In the genomic region with DNA sequence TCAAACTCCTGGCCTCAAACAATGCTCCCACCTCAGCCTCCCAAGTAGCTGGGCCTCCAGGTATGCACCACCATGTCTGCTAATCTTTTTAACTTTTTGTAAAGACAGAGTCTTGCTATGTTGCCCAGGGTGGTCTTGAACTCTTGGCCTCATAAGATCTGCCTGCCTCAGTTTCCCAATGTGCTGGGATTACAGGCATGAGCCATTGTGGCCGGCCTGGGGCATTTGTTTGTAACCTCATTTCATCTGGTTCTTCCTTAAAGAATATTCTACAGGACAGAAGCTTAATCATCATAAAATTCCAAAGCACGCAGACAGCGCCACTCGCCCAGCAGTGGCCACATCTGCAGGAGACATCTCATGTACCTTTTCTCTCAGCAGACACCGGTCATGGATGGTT, we compare ENCODE assay signal across 14 cellular contexts. TPM values are rescaled to one million over a fixed set of nuclear protein-coding genes. Genes with fewer than 3 reads are reported as not detected.
DNase-seq lines count a peak whose midpoint lies in the region; ATAC-seq and TF ChIP-seq lines count a peak whose summit lies in the region.
"Had no signal": no experiment of that assay in that cellular context is flagged by ENCODE, and none has a peak within 500 bp of the region (broad histone marks: within the 10 kb centered on the region; RNA-seq: fewer than 3 reads in every experiment).

No MANE protein-coding gene starts in this region.

- H3K4me3 ChIP-seq in PC-3 (ENCODE audit: low read length) (no peak overlapping the region), astrocyte of the spinal cord (ENCODE audit: low read depth, low read length) (no peak overlapping the region), fibroblast of villous mesenchyme (ENCODE audit: low read depth, low read length) (no peak overlapping the region), sigmoid colon (no peak overlapping the region)
- H3K4me3 ChIP-seq: GM23248, HAP-1 had no signal

- TF ChIP-seq CTCF in PC-3 (conservative IDR thresholded peaks at IDR 0.05; ENCODE audit: low read depth, low read length) (0 out of 2 replicates have a peak, but pooled peaks have one; percentile 18), astrocyte of the spinal cord (IDR thresholded peaks at IDR 0.05; ENCODE audit: low read depth, low read length) (peak; percentile 19), fibroblast of villous mesenchyme (IDR thresholded peaks at IDR 0.05; ENCODE audit: insufficient read depth, low read depth, low read length) (peak; percentile 3), sigmoid colon (IDR thresholded peaks at IDR 0.05) (no peak)

- no peaks in the 10 kb centered on the region for H4K20me1 ChIP-seq in PC-3 (ENCODE audit: low read length)

- CTCF ChIA-PET in PC-3 (lab: Charles Lee) = no interaction called here

- no peaks in the 10 kb centered on the region for H3K9me2 ChIP-seq in PC-3 (replicated peaks; ENCODE audit: low read length)

- H3K79me2 ChIP-seq in PC-3 (ENCODE audit: low read length) = no peaks in the 10 kb centered on the region

- H3K4me1 ChIP-seq in PC-3 (ENCODE audit: insufficient read depth, low read length) (no peaks in the 10 kb centered on the region), sigmoid colon (no peaks in the 10 kb centered on the region)
- H3K4me1 ChIP-seq: Caco-2, HAP-1 had no signal

- no peaks in the 10 kb centered on the region for H3F3A ChIP-seq in PC-3 (ENCODE audit: low read length, unreplicated experiment)

- DNase-seq in PC-3 = no peak
- no peak for DNase-seq in astrocyte of the spinal cord (ENCODE audit: low read depth, low spot score)
- DNase-seq in fibroblast of villous mesenchyme (ENCODE audit: low read depth) = no peak
- DNase-seq in sigmoid colon = peak; percentile 10
- DNase-seq in NCI-H2107 (lab: John Stamatoyannopoulos, UW) = no peak
- DNase-seq in GF-D8 (lab: John Stamatoyannopoulos, UW) = no peak
- DNase-seq: ACHN; Caco-2; CD4-positive, alpha-beta T cell; GM23248 had no signal

- in situ Hi-C loops in astrocyte of the spinal cord (cut with HindIII; ENCODE audit: low sequenced_read_pairs) = no loop called here

- TF ChIP-seq EP300 in sigmoid colon (IDR thresholded peaks at IDR 0.05) = no peak

- no TSS peak for BruUV-seq in PC-3 (replicated peaks; lab: Mats Ljungman, UMichigan)

- POLR2A ChIA-PET in PC-3 (lab: Charles Lee; ENCODE audit: unreplicated experiment) = no interaction called here

- H3K36me3 ChIP-seq in PC-3 (ENCODE audit: low read depth, low read length) = peaks cover 61% of the 10 kb centered on the region
- peaks cover 16 to 99% (median 24%) of the 10 kb centered on the region in 4 donors for H3K36me3 ChIP-seq in sigmoid colon

- intact Hi-C loops in PC-3 (cut with micrococcal nuclease) = no loop called here
- intact Hi-C loops in sigmoid colon (cut with DNase I) = no loop called here

- H3K9me3 ChIP-seq in PC-3 (ENCODE audit: low read length) = no peaks in the 10 kb centered on the region
- no peaks in the 10 kb centered on the region for H3K9me3 ChIP-seq in sigmoid colon
- H3K9me3 ChIP-seq: Caco-2, HAP-1 had no signal

- no peaks in the 10 kb centered on the region for H3K27me3 ChIP-seq in PC-3 (ENCODE audit: low read length)
- H3K27me3 ChIP-seq in sigmoid colon = no peaks in the 10 kb centered on the region

- 97 to 98% methylated on average over 5 of the region's 5 CpGs for WGBS in sigmoid colon, 2 donors

- H3K4me2 ChIP-seq in PC-3 (ENCODE audit: low read length) = no peak overlapping the region

- ATAC-seq in PC-3 = no peak
- no peak for ATAC-seq in HG03097 (IDR thresholded peaks at IDR 0.05; ENCODE audit: low FRiP score, unreplicated experiment)
- ATAC-seq: HepG2 had no signal

- H3K9ac ChIP-seq in PC-3 (ENCODE audit: low read length) = no peak overlapping the region
- H3K9ac ChIP-seq: GM23248 had no signal

- H3K27ac ChIP-seq in PC-3 (ENCODE audit: low read length) (no peak overlapping the region), sigmoid colon (no peak overlapping the region)
- H3K27ac ChIP-seq: C4-2B, GM23248 had no signal

- H2AFZ ChIP-seq in PC-3 (ENCODE audit: low read length) = no peak overlapping the region
- H2AFZ ChIP-seq: GM23248 had no signal

- no peak for TF ChIP-seq POLR2A in sigmoid colon (IDR thresholded peaks at IDR 0.05)

RNA-seq across cellular contexts. Expression of gene CYFIP1, which starts 23.6 kb away (rescaled TPM):
- total RNA-seq in PC-3 (2014; rRNA removed) (80.3 and 85.4 TPM in 2 replicates), fibroblast of villous mesenchyme (89.9 and 108 TPM in 2 replicates), sigmoid colon (10 to 100 TPM; 69.8 to 99.6 (median 77.2) TPM)
- polyA plus RNA-seq in sigmoid colon = 10 to 100 TPM; 45.0 to 66.4 (median 56.6) TPM

RNA-seq across cellular contexts. Expression of gene TUBGCP5, which starts 35.6 kb away (rescaled TPM):
- total RNA-seq in PC-3 (2014; rRNA removed) (33.4 and 63.0 TPM in 2 replicates), fibroblast of villous mesenchyme (21.3 and 31.1 TPM in 2 replicates), sigmoid colon (10 to 100 TPM; 18.1 to 32.3 (median 24.4) TPM)
- polyA plus RNA-seq in sigmoid colon = 1 to 10 TPM; 3.0 to 6.5 (median 4.9) TPM

Comparison
In these comparisons a context has a peak if more than half of its experiments do, and no peak if none do; other contexts are left out.
1. CTCF ChIP-seq: peak in PC-3 (single experiment), astrocyte of the spinal cord (single experiment) and fibroblast of villous mesenchyme (single experiment); none in sigmoid colon (0 of 4).